In genomic region chr3:6439824-6440223, GRCh38 we compare ENCODE assay signal across 3 cellular contexts.
TF ChIP-seq lines count a peak whose summit lies in the region.

No MANE protein-coding gene starts in this region.

TF ChIP-seq in A549, 52 proteins besides CTCF, POLR2A, EP300 and RAD21:
- TF ChIP-seq RFX5 (IDR thresholded peaks at IDR 0.05) (no peak), MAFK (IDR thresholded peaks at IDR 0.05; ENCODE audit: partially characterized antibody) (peak; percentile 90)
TF ChIP-seq in A549: peak in this region for 1.

TF ChIP-seq in IMR-90, 13 proteins besides CTCF, POLR2A, EP300 and RAD21:
- peak; percentile 91 for TF ChIP-seq MAFK (IDR thresholded peaks at IDR 0.05; ENCODE audit: low read depth, low read length)
- TF ChIP-seq FOS (IDR thresholded peaks at IDR 0.05; ENCODE audit: low read depth, low read length) = no peak

TF ChIP-seq in H1, 55 proteins besides CTCF, POLR2A, EP300 and RAD21:
- no peak for TF ChIP-seq BCL11A (IDR thresholded peaks at IDR 0.05; ENCODE audit: low read depth in 2 of 2, low read length in 2 of 2)
- TF ChIP-seq MAFK (IDR thresholded peaks at IDR 0.05; ENCODE audit: low read depth, low read length) = peak; percentile 72; the same call in 1 of the 2 replicates
